8 cellular contexts compared by ENCODE assay signal in the genomic region with DNA sequence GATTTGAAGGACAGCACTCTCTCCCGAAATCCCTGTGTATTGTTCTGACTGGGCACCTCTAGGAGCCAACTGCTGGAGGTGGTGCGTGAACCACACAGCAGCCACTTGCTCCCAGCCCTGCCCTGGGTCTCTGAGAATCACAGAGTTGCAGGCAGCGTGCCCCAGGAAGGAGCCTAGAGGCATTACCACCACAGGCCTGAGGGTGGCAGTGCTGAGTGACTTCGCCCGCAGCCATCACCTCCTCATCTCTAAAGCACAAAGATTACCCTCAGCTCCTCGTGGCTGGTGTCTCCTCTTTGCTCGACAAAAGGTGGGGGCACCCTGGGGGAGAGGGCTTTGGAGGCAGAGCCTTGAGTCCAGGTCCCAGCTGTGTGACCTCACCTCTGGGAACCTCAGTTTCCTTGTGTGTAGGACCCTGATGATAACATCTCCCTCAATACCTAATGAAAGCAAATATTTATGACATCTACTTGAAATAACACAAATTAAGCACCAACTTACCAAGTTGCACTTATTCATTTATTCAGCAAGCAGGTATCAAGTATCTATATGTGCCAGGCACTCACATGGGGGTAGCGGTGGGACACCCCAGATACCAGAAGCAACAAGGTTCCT.
DNase-seq lines count a peak whose midpoint lies in the region; ATAC-seq, FAIRE-seq and TF ChIP-seq lines count a peak whose summit lies in the region.

No MANE protein-coding gene starts in this region.

- H3K27me3 ChIP-seq in heart right ventricle: peaks cover 0 to 85% (median 27%) of the 10 kb centered on the region in 7 donors
- peaks cover 0 to 2% of the 10 kb centered on the region in 2 donors for H3K27me3 ChIP-seq in small intestine (ENCODE audit: control insufficient read depth in 2 of 2, insufficient read depth in 2 of 2, low read length in 2 of 2)

- 16 to 19% methylated on average over 8 of the region's 8 CpGs for WGBS in heart right ventricle, 2 donors
- 14 to 15% (median 14%) methylated on average over 8 of the region's 8 CpGs for WGBS in small intestine, 3 donors

- no peak for FAIRE-seq in small intestine (lab: Jason Lieb, UNC)

- no peak overlapping the region for H3K4me3 ChIP-seq in heart right ventricle
- H3K4me3 ChIP-seq in small intestine (ENCODE audit: low read depth in 1 of 2, low read length in 2 of 2): no peak overlapping the region

- ATAC-seq in activated naive CD4-positive, alpha-beta T cell treated with anti-CD3 and anti-CD28 coated beads, Interleukin-2, amount 50 U/mL, for 72 hours: peak; percentile 39 to 55
- ATAC-seq in heart right ventricle (peak in 3 of 8 donors; percentile 44 to 64 (median 62)), HG03039 (IDR thresholded peaks at IDR 0.05; ENCODE audit: unreplicated experiment) (no peak), GM19452 (IDR thresholded peaks at IDR 0.05; ENCODE audit: unreplicated experiment) (no peak)

- H3K9me3 ChIP-seq in heart right ventricle (no peaks in the 10 kb centered on the region), small intestine (ENCODE audit: control insufficient read depth, low read depth) (no peaks in the 10 kb centered on the region)

- no peak overlapping the region for H3K27ac Mint-ChIP-seq in CD14-positive monocyte
- H3K27ac Mint-ChIP-seq in HFFc6: no peak overlapping the region
- no peak overlapping the region for H3K27ac Mint-ChIP-seq in activated naive CD4-positive, alpha-beta T cell treated with anti-CD3 and anti-CD28 coated beads, Interleukin-2, amount 50 U/mL, for 72 hours

- H3K36me3 ChIP-seq in heart right ventricle: no peaks in the 10 kb centered on the region
- no peaks in the 10 kb centered on the region for H3K36me3 ChIP-seq in small intestine (ENCODE audit: control insufficient read depth in 2 of 2, insufficient read depth in 2 of 2, low read length in 2 of 2)

- intact Hi-C loops in CD14-positive monocyte (cut with micrococcal nuclease): loop anchor here (2.0 to 5.0 kb wide), 2 partner anchors 115 to 116 kb away; no protein-coding TSS in a partner anchor
- intact Hi-C loops in heart right ventricle (cut with DNase I): loop anchor here in 4 of 10 donors (1.0 to 5.0 kb wide), 3 partner anchors 115 to 116 kb away; no protein-coding TSS in a partner anchor

- peaks cover 0 to 5% (median 0%) of the 10 kb centered on the region in 9 donors for H3K4me1 ChIP-seq in heart right ventricle
- no peaks in the 10 kb centered on the region for H3K4me1 ChIP-seq in small intestine (ENCODE audit: control insufficient read depth in 2 of 2, insufficient read depth in 1 of 2, low read depth in 1 of 2, low read length in 1 of 2)

- H3K9me3 Mint-ChIP-seq in CD14-positive monocyte (no peaks in the 10 kb centered on the region), HFFc6 (no peaks in the 10 kb centered on the region)
- no peaks in the 10 kb centered on the region for H3K9me3 Mint-ChIP-seq in activated naive CD4-positive, alpha-beta T cell treated with anti-CD3 and anti-CD28 coated beads, Interleukin-2, amount 50 U/mL, for 72 hours

- H3K27me3 Mint-ChIP-seq in CD14-positive monocyte (ENCODE audit: low read depth in 3 of 3) (peaks cover 12 to 17% (median 12%) of the 10 kb centered on the region in 3 donors), HFFc6 (ENCODE audit: insufficient read depth) (peaks cover 18% of the 10 kb centered on the region)

- no peak overlapping the region for H3K4me3 Mint-ChIP-seq in CD14-positive monocyte
- no peak overlapping the region for H3K4me3 Mint-ChIP-seq in HFFc6

- H3K36me3 Mint-ChIP-seq in CD14-positive monocyte (no peaks in the 10 kb centered on the region), HFFc6 (ENCODE audit: low read depth) (no peaks in the 10 kb centered on the region)
- H3K36me3 Mint-ChIP-seq in activated naive CD4-positive, alpha-beta T cell treated with anti-CD3 and anti-CD28 coated beads, Interleukin-2, amount 50 U/mL, for 72 hours: no peaks in the 10 kb centered on the region

- H3K27ac ChIP-seq in heart right ventricle (no peak overlapping the region), small intestine (ENCODE audit: low read depth in 1 of 2, low read length in 1 of 2) (no peak overlapping the region)

- H3K4me1 Mint-ChIP-seq in CD14-positive monocyte: no peaks in the 10 kb centered on the region
- H3K4me1 Mint-ChIP-seq in HFFc6 (ENCODE audit: low read depth): peaks cover 50% of the 10 kb centered on the region

- TF ChIP-seq CTCF in CD14-positive monocyte (IDR thresholded peaks at IDR 0.05) (peak; percentile 89), HFFc6 (IDR thresholded peaks at IDR 0.05) (peak; percentile 90), heart right ventricle (IDR thresholded peaks at IDR 0.05) (peak; percentile 26 to 84 (median 74))

- DNase-seq in CD14-positive monocyte (ENCODE audit: low spot score) (no peak), HFFc6 (peak; percentile 21), SK-N-DZ (ENCODE audit: low spot score) (peak; percentile 15), heart right ventricle (peak; percentile 16 to 53), small intestine (peak; percentile 42)
- peak in 1 of 2 donors; percentile 72 for DNase-seq in activated naive CD4-positive, alpha-beta T cell treated with anti-CD3 and anti-CD28 coated beads, Interleukin-2, amount 50 U/mL, for 72 hours (ENCODE audit: low spot score in 2 of 2)

Comparison
In these comparisons a context has a peak if more than half of its experiments do, and no peak if none do; other contexts are left out.
1. ATAC-seq: peak in activated naive CD4-positive, alpha-beta T cell treated with anti-CD3 and anti-CD28 coated beads, Interleukin-2, amount 50 U/mL, for 72 hours (2 of 2); none in HG03039 (single experiment) and GM19452 (single experiment).
2. Peak in every context shown above with its lines, with median percentiles within 50 percentile points of each other: CTCF ChIP-seq.